Comparison of ENCODE assay signal across 15 cellular contexts in the genomic region with DNA sequence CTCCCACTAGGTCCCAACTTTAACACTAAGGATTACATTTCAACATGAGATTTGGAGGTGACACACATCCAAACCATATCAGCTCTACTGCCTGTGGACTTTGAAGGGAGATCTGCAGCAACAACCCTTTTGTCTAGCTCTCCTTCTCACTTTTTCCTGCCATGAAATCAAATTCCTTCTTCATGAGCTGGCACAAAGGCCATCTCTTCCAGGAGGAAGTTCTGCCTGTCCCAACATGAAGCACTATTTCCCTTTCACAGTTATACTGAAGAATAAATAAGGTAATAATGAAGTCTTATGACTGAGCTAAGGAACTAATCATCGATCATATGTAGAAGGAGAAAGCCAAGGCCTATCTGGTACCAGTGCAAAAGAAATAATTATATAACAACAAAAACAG.
A peak's percentile ranks its signal among the peaks of the same experiment; 100 is the strongest.
DNase-seq lines count a peak whose midpoint lies in the region; ATAC-seq, FAIRE-seq and TF ChIP-seq lines count a peak whose summit lies in the region.
"Had no signal": no experiment of that assay in that cellular context is flagged by ENCODE, and none has a peak within 500 bp of the region (broad histone marks: within the 10 kb centered on the region; RNA-seq: fewer than 3 reads in every experiment).

No MANE protein-coding gene starts in this region.

- H3K27me3 ChIP-seq in mesenchymal stem cell (ENCODE audit: control insufficient read depth in 1 of 2, insufficient read depth in 1 of 2, low read length in 2 of 2), result no peaks in the 10 kb centered on the region
- no peaks in the 10 kb centered on the region for H3K27me3 ChIP-seq in HepG2 (ENCODE audit: control insufficient read depth in 1 of 2, insufficient read depth in 2 of 2, low read length in 2 of 2)
- H3K27me3 ChIP-seq: BLaER1 treated with 17β-estradiol and CSF1 and Interleukin-3, amounts not matched to agents 10 nM and 100 nM had no signal

- no peak overlapping the region for H2BK5ac ChIP-seq in mesenchymal stem cell (ENCODE audit: low read depth, low read length, poor library complexity, severe bottlenecking)

- no peak for ATAC-seq in HepG2
- ATAC-seq in SK-N-SH treated with all-trans-retinoic acid at 6 μM for 48 hours, result no peak

- H3K4me1 ChIP-seq in mesenchymal stem cell (ENCODE audit: control insufficient read depth, insufficient read depth, low read depth, low read length), result no peaks in the 10 kb centered on the region
- no peaks in the 10 kb centered on the region for H3K4me1 ChIP-seq in HepG2 (ENCODE audit: insufficient read depth, low read length)

- no peak overlapping the region for H3K4ac ChIP-seq in mesenchymal stem cell (ENCODE audit: low read depth in 1 of 2, low read length in 2 of 2)

- H2BK15ac ChIP-seq in mesenchymal stem cell (ENCODE audit: low read depth, poor library complexity, severe bottlenecking), result peak overlapping the region; percentile 67

- no peak overlapping the region for H2AFZ ChIP-seq in mesenchymal stem cell (ENCODE audit: low read depth, low read length)
- H2AFZ ChIP-seq in HepG2 (ENCODE audit: low read length), result no peak overlapping the region

- H3K4me2 ChIP-seq in mesenchymal stem cell (ENCODE audit: low read length, poor library complexity, severe bottlenecking), result no peak overlapping the region
- H3K4me2 ChIP-seq in HepG2 (ENCODE audit: low read depth, low read length), result no peak overlapping the region
- H3K4me2 ChIP-seq: BLaER1 treated with 17β-estradiol and CSF1 and Interleukin-3, amounts not matched to agents 10 nM and 100 nM had no signal

- H4K8ac ChIP-seq in mesenchymal stem cell (ENCODE audit: low read length), result no peak overlapping the region

- TF ChIP-seq EP300 in HepG2 (IDR thresholded peaks at IDR 0.05; ENCODE audit: low read depth in 2 of 2, low read length in 2 of 2), result no peak
- no peak for TF ChIP-seq EP300 in HepG2 (CRISPR knock-in tag; IDR thresholded peaks at IDR 0.05; ENCODE audit: borderline replicate concordance)

- no CpG with 5 or more reads among the region's 1 CpG for WGBS in mesenchymal stem cell
- 0% methylated on average over 1 of the region's 1 CpG for WGBS in HepG2 (ENCODE audit: low lambda C conversion rate)

- POLR2A ChIA-PET in RWPE1 (lab: Yijun Ruan, JAX; ENCODE audit: low non-redundant PET) (interaction anchor here (0.6 kb wide), 1 partner anchor 77 kb away, joined by 3 read pairs; no protein-coding TSS in a partner anchor), HepG2 (lab: Yijun Ruan, JAX) (no interaction called here)

- H2AK5ac ChIP-seq in mesenchymal stem cell (ENCODE audit: low read length, severe bottlenecking), result no peak overlapping the region

- no peak overlapping the region for H3K14ac ChIP-seq in mesenchymal stem cell (ENCODE audit: low read length in 2 of 2)

- H3K79me1 ChIP-seq in mesenchymal stem cell (replicated peaks; ENCODE audit: low read length, poor library complexity, severe bottlenecking), result no peaks in the 10 kb centered on the region

- H3K4me3 ChIP-seq in mesenchymal stem cell (ENCODE audit: insufficient read depth in 1 of 2, low read depth in 1 of 2, low read length in 2 of 2) (no peak overlapping the region), HepG2 (replicated peaks in 1 of 3; ENCODE audit: insufficient read depth in 1 of 3, low read depth in 2 of 3, low read length in 3 of 3) (no peak overlapping the region)
- H3K4me3 ChIP-seq: BLaER1 treated with 17β-estradiol and CSF1 and Interleukin-3, amounts not matched to agents 10 nM and 100 nM had no signal

- no peaks in the 10 kb centered on the region for H4K20me1 ChIP-seq in HepG2 (ENCODE audit: insufficient read depth, low read length)
- H4K20me1 ChIP-seq: BLaER1 treated with 17β-estradiol and CSF1 and Interleukin-3, amounts not matched to agents 10 nM and 100 nM had no signal

- H4K91ac ChIP-seq in mesenchymal stem cell (ENCODE audit: low read length), result no peak overlapping the region

- no peak overlapping the region for H2BK120ac ChIP-seq in mesenchymal stem cell (ENCODE audit: low read depth, low read length)

- TF ChIP-seq CTCF in RWPE1 (conservative IDR thresholded peaks at IDR 0.05; ENCODE audit: low read depth) (no peak), HepG2 (CRISPR knock-in tag; IDR thresholded peaks at IDR 0.05) (no peak)

- H3K9ac ChIP-seq in mesenchymal stem cell (ENCODE audit: low read length) (no peak overlapping the region), HepG2 (ENCODE audit: insufficient read depth, low read depth, low read length) (no peak overlapping the region)
- H3K9ac ChIP-seq: BLaER1 treated with 17β-estradiol and CSF1 and Interleukin-3, amounts not matched to agents 10 nM and 100 nM had no signal

- no peaks in the 10 kb centered on the region for H3K36me3 ChIP-seq in mesenchymal stem cell (ENCODE audit: control insufficient read depth in 1 of 2, insufficient read depth in 2 of 2, low read depth in 1 of 2, low read length in 2 of 2)
- no peaks in the 10 kb centered on the region for H3K36me3 ChIP-seq in HepG2 (replicated peaks in 1 of 2; ENCODE audit: control insufficient read depth in 1 of 2, insufficient read depth in 2 of 2, low read length in 2 of 2)
- H3K36me3 ChIP-seq: BLaER1 treated with 17β-estradiol and CSF1 and Interleukin-3, amounts not matched to agents 10 nM and 100 nM had no signal

- no peak overlapping the region for H2BK12ac ChIP-seq in mesenchymal stem cell (ENCODE audit: low read length in 2 of 2)

- in situ Hi-C loops in HepG2 (cut with HindIII; ENCODE audit: extremely low pct_ligation_motif_present, low pct_unique_long_range_greater_than_20kb), result no loop called here

- intact Hi-C loops in HepG2 (cut with micrococcal nuclease; ENCODE audit: unreplicated experiment), result no loop called here

- no peak overlapping the region for H3K23ac ChIP-seq in mesenchymal stem cell (ENCODE audit: low read length in 2 of 2)

- H3K27ac ChIP-seq in RWPE1 (no peak overlapping the region), epithelial cell of prostate (peak overlapping the region; percentile 58), mesenchymal stem cell (ENCODE audit: low read length, poor library complexity, severe bottlenecking) (no peak overlapping the region), HepG2 (ENCODE audit: extremely low read length, insufficient read depth, low read length) (no peak overlapping the region)
- H3K27ac ChIP-seq: BLaER1 treated with 17β-estradiol and CSF1 and Interleukin-3, amounts not matched to agents 10 nM and 100 nM; HL-60 had no signal

- H3K18ac ChIP-seq in mesenchymal stem cell (ENCODE audit: low read depth in 1 of 2, low read length in 2 of 2), result no peak overlapping the region

- DNase-seq in HT1080 (ENCODE audit: low read depth) (peak; percentile 51), RWPE1 (ENCODE audit: low spot score) (peak; percentile 38), epithelial cell of prostate (ENCODE audit: low read depth, low spot score) (no peak), mesenchymal stem cell (no peak), HepG2 (ENCODE audit: low spot score) (no peak), NCI-H510A (lab: John Stamatoyannopoulos, UW) (no peak)
- DNase-seq: ACHN; CD4-positive, CD25-positive, alpha-beta regulatory T cell; DMS53; HCEC 1CT; HFFc6 had no signal

- FAIRE-seq in HepG2 (lab: Jason Lieb, UNC), result no peak
- FAIRE-seq: GM18507 had no signal

- no TSS peak for BruUV-seq in HepG2 (replicated peaks; lab: Mats Ljungman, UMichigan)

- TF ChIP-seq POLR2A in HepG2 (IDR thresholded peaks at IDR 0.05; ENCODE audit: insufficient read depth in 1 of 2, low read depth in 2 of 2, low read length in 2 of 2), result no peak

- CTCF ChIA-PET in RWPE1 (lab: Yijun Ruan, JAX), result interaction anchor here (0.7 kb wide), 1 partner anchor 38 kb away, joined by 3 read pairs; no protein-coding TSS in a partner anchor
- CTCF ChIA-PET in HepG2 (lab: Yijun Ruan, JAX; ENCODE audit: low intra/inter-chr PET ratio, low total read pairs), result no interaction called here

- no peak for TF ChIP-seq RAD21 in HepG2 (CRISPR knock-in tag; IDR thresholded peaks at IDR 0.05)

- no peaks in the 10 kb centered on the region for H3K79me2 ChIP-seq in HepG2 (ENCODE audit: insufficient read depth, low read length)

- peaks cover 1% of the 10 kb centered on the region for H3K9me3 ChIP-seq in mesenchymal stem cell (ENCODE audit: control insufficient read depth, low read length)
- no peaks in the 10 kb centered on the region for H3K9me3 ChIP-seq in HepG2 (ENCODE audit: low read length)

TF ChIP-seq in HepG2, 621 proteins besides CTCF, POLR2A, EP300 and RAD21 (continues in another document):
- TF ChIP-seq, protein P1, sequence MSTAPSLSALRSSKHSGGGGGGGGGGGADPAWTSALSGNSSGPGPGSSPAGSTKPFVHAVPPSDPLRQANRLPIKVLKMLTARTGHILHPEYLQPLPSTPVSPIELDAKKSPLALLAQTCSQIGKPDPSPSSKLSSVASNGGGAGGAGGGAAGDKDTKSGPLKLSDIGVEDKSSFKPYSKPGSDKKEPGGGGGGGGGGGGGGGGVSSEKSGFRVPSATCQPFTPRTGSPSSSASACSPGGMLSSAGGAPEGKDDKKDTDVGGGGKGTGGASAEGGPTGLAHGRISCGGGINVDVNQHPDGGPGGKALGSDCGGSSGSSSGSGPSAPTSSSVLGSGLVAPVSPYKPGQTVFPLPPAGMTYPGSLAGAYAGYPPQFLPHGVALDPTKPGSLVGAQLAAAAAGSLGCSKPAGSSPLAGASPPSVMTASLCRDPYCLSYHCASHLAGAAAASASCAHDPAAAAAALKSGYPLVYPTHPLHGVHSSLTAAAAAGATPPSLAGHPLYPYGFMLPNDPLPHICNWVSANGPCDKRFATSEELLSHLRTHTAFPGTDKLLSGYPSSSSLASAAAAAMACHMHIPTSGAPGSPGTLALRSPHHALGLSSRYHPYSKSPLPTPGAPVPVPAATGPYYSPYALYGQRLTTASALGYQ (CRISPR knock-in tag; IDR thresholded peaks at IDR 0.05), result no peak
- no peak for TF ChIP-seq KLF6 (CRISPR knock-in tag; IDR thresholded peaks at IDR 0.05)
- TF ChIP-seq HDAC2 (CRISPR knock-in tag; IDR thresholded peaks at IDR 0.05), result no peak

TF ChIP-seq in SK-N-SH treated with all-trans-retinoic acid at 6 μM for 48 hours, 23 proteins besides CTCF, POLR2A, EP300 and RAD21 (continues in another document):
- TF ChIP-seq ZFP30 (CRISPR knock-in tag; IDR thresholded peaks at IDR 0.05) (no peak), CSDC2 (CRISPR knock-in tag; IDR thresholded peaks at IDR 0.05) (no peak), ZNF8 (CRISPR knock-in tag; IDR thresholded peaks at IDR 0.05) (no peak), TOX (CRISPR knock-in tag; IDR thresholded peaks at IDR 0.05; ENCODE audit: borderline replicate concordance) (no peak), ZC3H10 (CRISPR knock-in tag; IDR thresholded peaks at IDR 0.05) (no peak), RARB (CRISPR knock-in tag; IDR thresholded peaks at IDR 0.05) (no peak)

Comparison
In these comparisons a context has a peak if more than half of its experiments do, and no peak if none do; other contexts are left out.
1. DNase-seq: peak in HT1080 (single experiment) and RWPE1 (single experiment); none in epithelial cell of prostate (single experiment), mesenchymal stem cell (single experiment), HepG2 (single experiment) and NCI-H510A (single experiment).